In genomic region chr1:7290971-7291970, GRCh38 we compare ENCODE assay signal across 11 cellular contexts.
DNase-seq lines count a peak whose midpoint lies in the region; TF ChIP-seq lines count a peak whose summit lies in the region.
"Had no signal": no experiment of that assay in that cellular context is flagged by ENCODE, and none has a peak within 500 bp of the region (broad histone marks: within the 10 kb centered on the region; RNA-seq: fewer than 3 reads in every experiment).

No MANE protein-coding gene starts in this region.

- peak overlapping the region; percentile 85 to 96 for H3K27ac ChIP-seq in SK-N-SH (ENCODE audit: low read depth in 2 of 2, low read length in 1 of 2)

- no peak overlapping the region for H3K9ac ChIP-seq in SK-N-SH

- CTCF ChIA-PET in SK-N-SH (lab: Yijun Ruan, JAX), result interaction anchor here (1.1 to 2.4 kb wide), 3 partner anchors 12 to 22 kb away, joined by 3 to 9 read pairs (median 3); no protein-coding TSS in a partner anchor

- H3K79me2 ChIP-seq in SK-N-SH (ENCODE audit: insufficient read depth), result no peaks in the 10 kb centered on the region

- DNase-seq in AG08396 (ENCODE audit: low spot score) (peak; percentile 47), SK-N-SH (peak; percentile 76), globus pallidus (ENCODE audit: low spot score) (peak; percentile 70), pons (ENCODE audit: low spot score) (peak; percentile 52), NAMALWA (ENCODE audit: low spot score) (no peak), HPDE6-E6E7 (ENCODE audit: extremely low spot score) (no peak), NCI-H187 (lab: John Stamatoyannopoulos, UW) (no peak), SW480 (ENCODE audit: low spot score) (no peak)
- DNase-seq: activated CD8-positive, alpha-beta memory T cell treated with anti-CD3 and anti-CD28 coated beads, Interleukin-2, amount 50 U/mL, for 48 hours; effector CD4-positive, alpha-beta T cell; Karpas-422 had no signal

- peak; percentile 80 to 88 for TF ChIP-seq EP300 in SK-N-SH (IDR thresholded peaks at IDR 0.05; ENCODE audit: borderline replicate concordance in 1 of 2, low read depth in 1 of 2, low read length in 1 of 2)

- no peak overlapping the region for H3K4me3 ChIP-seq in SK-N-SH (ENCODE audit: low read depth in 2 of 2, low read length in 1 of 2)

- no peaks in the 10 kb centered on the region for H4K20me1 ChIP-seq in SK-N-SH (ENCODE audit: insufficient read depth)

- TF ChIP-seq CTCF in SK-N-SH (IDR thresholded peaks at IDR 0.05), result no peak

- 0 out of 2 replicates have a peak, but pooled peaks have one; percentile 22 for TF ChIP-seq RAD21 in SK-N-SH (IDR thresholded peaks at IDR 0.05; ENCODE audit: low read length)

- peak overlapping the region; percentile 41; the same call in 1 of the 2 replicates for H3K4me2 ChIP-seq in SK-N-SH

- POLR2A ChIA-PET in SK-N-SH (lab: Yijun Ruan, JAX), result interaction anchor here (0.6 to 1.1 kb wide), 2 partner anchors 266 to 885 kb away, joined by 3 to 4 read pairs; no protein-coding TSS in a partner anchor

- H3F3A ChIP-seq in SK-N-SH (replicated peaks; ENCODE audit: insufficient read depth), result peaks cover 8% of the 10 kb centered on the region

- peaks cover 16 to 43% of the 10 kb centered on the region in 2 experiments; a peak in 3 of 4 replicates for H3K4me1 ChIP-seq in SK-N-SH (ENCODE audit: control insufficient read depth in 1 of 2, insufficient read depth in 2 of 2, low read depth in 1 of 2, low read length in 1 of 2)

- H3K9me2 ChIP-seq in SK-N-SH, result no peaks in the 10 kb centered on the region

- H2AFZ ChIP-seq in SK-N-SH (ENCODE audit: low read depth), result peak overlapping the region; percentile 71; the same call in 1 of the 2 replicates

- no peaks in the 10 kb centered on the region for H3K36me3 ChIP-seq in SK-N-SH (replicated peaks in 1 of 2; ENCODE audit: control insufficient read depth in 1 of 2, insufficient read depth in 2 of 2, low read length in 1 of 2)

- no peaks in the 10 kb centered on the region for H3K9me3 ChIP-seq in SK-N-SH

- no peaks in the 10 kb centered on the region for H3K27me3 ChIP-seq in SK-N-SH (ENCODE audit: insufficient read depth)

- WGBS in SK-N-SH (ENCODE audit: low lambda C conversion rate), result 68% methylated on average over 12 of the region's 14 CpGs

TF ChIP-seq in SK-N-SH, 30 proteins besides CTCF, POLR2A, EP300 and RAD21 (continues in another document):
- TF ChIP-seq CHD2 (IDR thresholded peaks at IDR 0.05; ENCODE audit: low read length, partially characterized antibody) (peak; percentile 75), TEAD4 (IDR thresholded peaks at IDR 0.05; ENCODE audit: borderline replicate concordance, insufficient read depth) (peak; percentile 75), GABPA (IDR thresholded peaks at IDR 0.05; ENCODE audit: low read depth) (0 out of 2 replicates have a peak, but pooled peaks have one; percentile 45), TCF12 (IDR thresholded peaks at IDR 0.05) (peak; percentile 99), FOXJ3 (CRISPR knock-in tag; IDR thresholded peaks at IDR 0.05) (0 out of 2 replicates have a peak, but pooled peaks have one; percentile 48), FOSL2 (IDR thresholded peaks at IDR 0.05; ENCODE audit: borderline replicate concordance, low read depth) (peak; percentile 40; the same call in 1 of the 2 replicates), FOXM1 (IDR thresholded peaks at IDR 0.05; ENCODE audit: low read depth) (no peak; the same call in 1 of the 2 replicates), POLR2AphosphoS5 (IDR thresholded peaks at IDR 0.05; ENCODE audit: low read depth, low read length) (peak; percentile 78), NFIC (IDR thresholded peaks at IDR 0.05; ENCODE audit: borderline replicate concordance) (peak; percentile 79), RXRA (IDR thresholded peaks at IDR 0.05; ENCODE audit: borderline replicate concordance, low read depth) (peak; percentile 66; the same call in 1 of the 2 replicates), JUND (IDR thresholded peaks at IDR 0.05) (peak; percentile 63), USF2 (IDR thresholded peaks at IDR 0.05; ENCODE audit: borderline replicate concordance, low read depth, low read length) (no peak), SMC3 (IDR thresholded peaks at IDR 0.05; ENCODE audit: low read depth, low read length) (no peak), MEF2A (IDR thresholded peaks at IDR 0.05; ENCODE audit: borderline replicate concordance, low read depth) (peak; percentile 41; the same call in 1 of the 2 replicates), NRF1 (IDR thresholded peaks at IDR 0.05; ENCODE audit: low read depth, low read length) (no peak), RCOR1 (IDR thresholded peaks at IDR 0.05; ENCODE audit: low read length) (peak; percentile 67), TAF1 (IDR thresholded peaks at IDR 0.05; ENCODE audit: borderline replicate concordance, low read depth, low read length) (no peak), ZBTB33 (IDR thresholded peaks at IDR 0.05; ENCODE audit: borderline replicate concordance, low read depth) (0 out of 2 replicates have a peak, but pooled peaks have one; percentile 35), ELF1 (IDR thresholded peaks at IDR 0.05) (peak; percentile 76; the same call in 1 of the 2 replicates), IRF3 (IDR thresholded peaks at IDR 0.05; ENCODE audit: low read depth, low read length) (no peak), RFX5 (IDR thresholded peaks at IDR 0.05; ENCODE audit: low read length) (no peak), GATA2 (CRISPR knock-in tag; IDR thresholded peaks at IDR 0.05) (no peak), MXI1 (IDR thresholded peaks at IDR 0.05; ENCODE audit: low read depth, low read length) (no peak), EZH2phosphoT487 (IDR thresholded peaks at IDR 0.05; ENCODE audit: borderline replicate concordance, low read depth) (no peak), YY1 (IDR thresholded peaks at IDR 0.05; ENCODE audit: low read depth) (no peak), SIN3A (IDR thresholded peaks at IDR 0.05; ENCODE audit: borderline replicate concordance, low read depth, low read length) (peak; percentile 81), USF1 (IDR thresholded peaks at IDR 0.05; ENCODE audit: borderline replicate concordance, low read depth) (no peak), MAX (IDR thresholded peaks at IDR 0.05; ENCODE audit: low read depth) (peak; percentile 63; the same call in 1 of the 2 replicates)

Comparison
In these comparisons a context has a peak if more than half of its experiments do, and no peak if none do; other contexts are left out.
1. DNase-seq: peak in AG08396 (single experiment), SK-N-SH (single experiment), globus pallidus (single experiment) and pons (single experiment); none in NAMALWA (single experiment), HPDE6-E6E7 (single experiment), NCI-H187 (0 of 2) and SW480 (single experiment).